ENCODE assay signal across 13 cellular contexts in genomic region chr1:115056395-115056798, GRCh38. TPM values are rescaled to one million over a fixed set of nuclear protein-coding genes. Genes with fewer than 3 reads are reported as not detected.
DNase-seq lines count a peak whose midpoint lies in the region; ATAC-seq and TF ChIP-seq lines count a peak whose summit lies in the region.
"Had no signal": no experiment of that assay in that cellular context is flagged by ENCODE, and none has a peak within 500 bp of the region (broad histone marks: within the 10 kb centered on the region; RNA-seq: fewer than 3 reads in every experiment).

No MANE protein-coding gene starts in this region.

- H3K4me3 ChIP-seq in AG10803 (ENCODE audit: low read length), result no peak overlapping the region
- peak overlapping the region; percentile 31 to 45 (median 34) for H3K4me3 ChIP-seq in esophagus muscularis mucosa
- no peak overlapping the region for H3K4me3 ChIP-seq in muscle layer of colon (ENCODE audit: low read depth in 1 of 2, low read length in 2 of 2)
- H3K4me3 ChIP-seq: BLaER1 had no signal

- TF ChIP-seq CTCF in AG10803 (conservative IDR thresholded peaks at IDR 0.05; ENCODE audit: low read length) (no peak), esophagus muscularis mucosa (IDR thresholded peaks at IDR 0.05) (no peak)

- no peak overlapping the region for H3K9ac ChIP-seq in muscle layer of colon (ENCODE audit: low read length)
- H3K9ac ChIP-seq: BLaER1 had no signal

- peak; percentile 3 for TF ChIP-seq EP300 in esophagus muscularis mucosa (IDR thresholded peaks at IDR 0.05)

- H3K27me3 ChIP-seq in esophagus muscularis mucosa, result no peaks in the 10 kb centered on the region
- H3K27me3 ChIP-seq in muscle layer of colon (ENCODE audit: control insufficient read depth in 1 of 2, insufficient read depth in 2 of 2, low read length in 2 of 2), result no peaks in the 10 kb centered on the region
- H3K27me3 ChIP-seq: BLaER1 had no signal

- H3K27ac Mint-ChIP-seq in activated CD4-positive, alpha-beta T cell treated with anti-CD3 and anti-CD28 coated beads, Interleukin-2, amount 10 ng/mL, durations not matched to agents 24 days and 14 days, result no peak overlapping the region

- H3K4me3 Mint-ChIP-seq in activated CD4-positive, alpha-beta T cell treated with anti-CD3 and anti-CD28 coated beads, Interleukin-2, amount 10 ng/mL, durations not matched to agents 24 days and 14 days, result no peak overlapping the region

- peaks cover 4 to 27% (median 22%) of the 10 kb centered on the region in 4 donors for H3K4me1 ChIP-seq in esophagus muscularis mucosa
- peaks cover 18% of the 10 kb centered on the region for H3K4me1 ChIP-seq in muscle layer of colon (ENCODE audit: insufficient read depth, low read length)
- H3K4me1 ChIP-seq: BLaER1 had no signal

- intact Hi-C loops in esophagus muscularis mucosa (cut with DNase I), result loop anchor here (5.0 kb wide), 1 partner anchor 46 kb away; no protein-coding TSS in a partner anchor
- intact Hi-C loops in activated CD4-positive, alpha-beta T cell treated with anti-CD3 and anti-CD28 coated beads, Interleukin-2, amount 10 ng/mL, durations not matched to agents 24 days and 14 days (cut with micrococcal nuclease), result no loop called here

- TF ChIP-seq POLR2A in esophagus muscularis mucosa (IDR thresholded peaks at IDR 0.05; ENCODE audit: low read depth), result no peak

- WGBS in esophagus muscularis mucosa, result 24% methylated on average over 9 of the region's 9 CpGs

- peak overlapping the region; percentile 72 to 78 (median 74) for H3K27ac ChIP-seq in esophagus muscularis mucosa (replicated peaks in 1 of 4)
- H3K27ac ChIP-seq in muscle layer of colon (ENCODE audit: low read depth, low read length), result peak overlapping the region; percentile 53
- H3K27ac ChIP-seq: BLaER1, RWPE1 had no signal

- H3K4me1 Mint-ChIP-seq in activated CD4-positive, alpha-beta T cell treated with anti-CD3 and anti-CD28 coated beads, Interleukin-2, amount 10 ng/mL, durations not matched to agents 24 days and 14 days, result peaks cover 3% of the 10 kb centered on the region

- no peaks in the 10 kb centered on the region for H3K9me3 Mint-ChIP-seq in activated CD4-positive, alpha-beta T cell treated with anti-CD3 and anti-CD28 coated beads, Interleukin-2, amount 10 ng/mL, durations not matched to agents 24 days and 14 days

- H3K36me3 Mint-ChIP-seq in activated CD4-positive, alpha-beta T cell treated with anti-CD3 and anti-CD28 coated beads, Interleukin-2, amount 10 ng/mL, durations not matched to agents 24 days and 14 days (ENCODE audit: low read depth), result no peaks in the 10 kb centered on the region

- ATAC-seq in GM21423 (IDR thresholded peaks at IDR 0.05; ENCODE audit: unreplicated experiment), result no peak
- no peak for ATAC-seq in HG03354 (IDR thresholded peaks at IDR 0.05; ENCODE audit: poor library complexity, severe bottlenecking, unreplicated experiment)

- H3K36me3 ChIP-seq in esophagus muscularis mucosa, result peaks cover 0 to 19% (median 12%) of the 10 kb centered on the region in 4 donors
- H3K36me3 ChIP-seq in muscle layer of colon (ENCODE audit: insufficient read depth, low read length), result peaks cover 60% of the 10 kb centered on the region

- H3K9me3 ChIP-seq in esophagus muscularis mucosa (no peaks in the 10 kb centered on the region), muscle layer of colon (ENCODE audit: low read length) (no peaks in the 10 kb centered on the region)
- H3K9me3 ChIP-seq: BLaER1 had no signal

- H3K27me3 Mint-ChIP-seq in activated CD4-positive, alpha-beta T cell treated with anti-CD3 and anti-CD28 coated beads, Interleukin-2, amount 10 ng/mL, durations not matched to agents 24 days and 14 days, result peaks cover 5% of the 10 kb centered on the region

- DNase-seq in AG10803 (ENCODE audit: low read depth) (peak; percentile 86), NOMO-1 treated with DMSO at 0.1 percent for 48 hours (lab: John Stamatoyannopoulos, UW; ENCODE audit: unreplicated experiment) (peak; percentile 96), esophagus muscularis mucosa (ENCODE audit: extremely low spot score) (no peak), NCI-H345 (lab: John Stamatoyannopoulos, UW) (no peak)
- no peak for DNase-seq in activated CD4-positive, alpha-beta T cell treated with anti-CD3 and anti-CD28 coated beads, Interleukin-2, amount 10 ng/mL, durations not matched to agents 24 days and 14 days
- DNase-seq: hypothalamus, NCI-H1105, occipital lobe had no signal

RNA-seq across cellular contexts. Expression of gene TSHB, which starts 26.8 kb away (rescaled TPM):
- not detected for total RNA-seq in esophagus muscularis mucosa
- total RNA-seq in activated CD4-positive, alpha-beta T cell treated with anti-CD3 and anti-CD28 coated beads, Interleukin-2, amount 10 ng/mL, durations not matched to agents 24 days and 14 days, result not detected in 2 replicates
- total RNA-seq: occipital lobe had no signal

RNA-seq across cellular contexts. Expression of gene TSPAN2, which starts 32.9 kb away (rescaled TPM):
- total RNA-seq in esophagus muscularis mucosa, result 10 to 100 TPM; 35.8 to 70.2 (median 66.7) TPM
- 0.21 and 0.31 TPM in 2 replicates for total RNA-seq in activated CD4-positive, alpha-beta T cell treated with anti-CD3 and anti-CD28 coated beads, Interleukin-2, amount 10 ng/mL, durations not matched to agents 24 days and 14 days

Comparison
In these comparisons a context has a peak if more than half of its experiments do, and no peak if none do; other contexts are left out.
1. DNase-seq: peak in AG10803 (single experiment) and NOMO-1 treated with DMSO at 0.1 percent for 48 hours (single experiment); none in esophagus muscularis mucosa (single experiment), NCI-H345 (single experiment) and activated CD4-positive, alpha-beta T cell treated with anti-CD3 and anti-CD28 coated beads, Interleukin-2, amount 10 ng/mL, durations not matched to agents 24 days and 14 days (single experiment).
2. H3K4me3 ChIP-seq: peak in esophagus muscularis mucosa (4 of 4); none in AG10803 (single experiment) and muscle layer of colon (0 of 2).
3. RNA of gene TSPAN2, which starts 32.9 kb away (total RNA-seq): 35.8 to 70.2 TPM in esophagus muscularis mucosa; 0.21 to 0.31 TPM in activated CD4-positive, alpha-beta T cell treated with anti-CD3 and anti-CD28 coated beads, Interleukin-2, amount 10 ng/mL, durations not matched to agents 24 days and 14 days; every median in the first group is over 10 times any median in the second.